12 cellular contexts compared by ENCODE assay signal in the genomic region with DNA sequence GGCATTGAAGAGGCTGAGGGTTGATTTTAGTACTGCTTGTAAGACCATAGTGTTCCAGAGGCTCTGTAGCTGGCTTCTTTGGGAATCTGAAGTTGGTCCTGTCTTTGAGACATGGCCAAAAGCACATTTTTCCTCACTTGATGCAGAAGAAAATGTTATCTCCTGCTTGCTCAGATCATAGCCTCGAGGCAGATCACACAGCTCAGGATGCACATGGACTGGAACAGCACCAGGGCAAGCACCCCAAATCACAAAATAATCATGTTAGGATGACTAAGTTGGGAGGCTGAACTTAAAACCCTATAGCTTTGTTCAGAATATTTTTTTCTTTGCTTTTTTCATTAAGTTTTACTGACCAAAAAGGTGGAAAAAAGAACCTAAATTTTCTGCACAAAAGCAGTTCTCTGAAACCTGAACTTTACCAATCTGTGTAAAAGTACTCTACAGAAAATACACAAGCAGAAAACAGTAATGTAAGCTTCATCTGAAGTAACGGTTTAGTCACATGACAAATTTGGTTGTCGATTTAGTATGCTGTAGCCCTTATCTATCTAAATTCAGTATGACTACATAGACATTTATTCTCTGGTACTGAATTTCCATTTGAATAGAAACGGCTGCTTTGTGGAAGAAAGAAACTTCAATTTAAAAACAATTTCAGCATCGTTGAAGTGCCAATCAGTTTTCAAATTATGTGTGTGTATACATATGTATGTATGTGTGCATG.
DNase-seq lines count a peak whose midpoint lies in the region; ATAC-seq and TF ChIP-seq lines count a peak whose summit lies in the region.
"Had no signal": no experiment of that assay in that cellular context is flagged by ENCODE, and none has a peak within 500 bp of the region (broad histone marks: within the 10 kb centered on the region; RNA-seq: fewer than 3 reads in every experiment).

No MANE protein-coding gene starts in this region.

- no peaks in the 10 kb centered on the region for H3K9me3 ChIP-seq in MM.1S (replicated peaks; ENCODE audit: insufficient read depth, low read length)

- TF ChIP-seq CTCF in KMS-11 (conservative IDR thresholded peaks at IDR 0.05; ENCODE audit: low read depth, low read length) (no peak), nephron progenitor cell (IDR thresholded peaks at IDR 0.05) (no peak), MM.1S (IDR thresholded peaks at IDR 0.05; ENCODE audit: low read length) (no peak)

- H3K27ac ChIP-seq in KMS-11 (no peak overlapping the region), MM.1S (ENCODE audit: low read length) (no peak overlapping the region)
- H3K27ac ChIP-seq: parathyroid adenoma had no signal

- no peaks in the 10 kb centered on the region for H3K27me3 ChIP-seq in KMS-11 (ENCODE audit: insufficient read depth, low read depth)
- H3K27me3 ChIP-seq in MM.1S (replicated peaks; ENCODE audit: insufficient read depth, low read length): no peaks in the 10 kb centered on the region

- peaks cover 50% of the 10 kb centered on the region for H3K4me1 Mint-ChIP-seq in nephron progenitor cell

- H3K9me3 Mint-ChIP-seq in nephron progenitor cell: no peaks in the 10 kb centered on the region

- H3K9ac ChIP-seq in KMS-11 (no peak overlapping the region), MM.1S (ENCODE audit: low read length) (no peak overlapping the region)
- H3K9ac ChIP-seq: parathyroid adenoma had no signal

- H3K4me1 ChIP-seq in KMS-11 (ENCODE audit: low read depth, poor library complexity, severe bottlenecking) (peaks cover 29% of the 10 kb centered on the region), MM.1S (ENCODE audit: low read length) (no peaks in the 10 kb centered on the region; the same call in 1 of the 2 replicates)
- H3K4me1 ChIP-seq: parathyroid adenoma had no signal

- H3K4me3 Mint-ChIP-seq in nephron progenitor cell: peak overlapping the region; percentile 62

- no peak overlapping the region for H3K27ac Mint-ChIP-seq in nephron progenitor cell

- peaks cover 16% of the 10 kb centered on the region for H3K36me3 Mint-ChIP-seq in nephron progenitor cell (ENCODE audit: low read depth)

- H3F3A ChIP-seq in MM.1S (ENCODE audit: insufficient read depth, low read length): no peaks in the 10 kb centered on the region

- H3K4me2 ChIP-seq in KMS-11 (peak overlapping the region; percentile 0; the same call in 1 of the 2 replicates), MM.1S (ENCODE audit: low read depth, low read length) (no peak overlapping the region)

- H2AFZ ChIP-seq in KMS-11 (ENCODE audit: low read depth) (no peak overlapping the region), MM.1S (ENCODE audit: low read length) (no peak overlapping the region)
- H2AFZ ChIP-seq: parathyroid adenoma had no signal

- DNase-seq in EH (ENCODE audit: low read depth) (peak; percentile 46), astrocyte of the hippocampus (ENCODE audit: low read depth, low spot score) (peak; percentile 14), nephron progenitor cell (no peak), MM.1S (no peak), kidney tubule cell (ENCODE audit: low spot score) (no peak), iPS-NIHi7 (ENCODE audit: extremely low spot score) (no peak)
- DNase-seq: activated naive CD4-positive, alpha-beta T cell treated with Interleukin-2 at 50 U/mL for 16 hours; effector memory CD4-positive, alpha-beta T cell; NCI-H82 had no signal

- no peaks in the 10 kb centered on the region for H3K27me3 Mint-ChIP-seq in nephron progenitor cell (ENCODE audit: low read depth, poor library complexity)

- H3K36me3 ChIP-seq in KMS-11 (ENCODE audit: insufficient read depth) (no peaks in the 10 kb centered on the region), MM.1S (replicated peaks; ENCODE audit: insufficient read depth, low read length) (no peaks in the 10 kb centered on the region; the same call in 1 of the 2 replicates)

- H3K4me3 ChIP-seq in KMS-11 (IDR thresholded peaks at IDR 0.05; ENCODE audit: insufficient read depth, low read depth, low read length): no peak overlapping the region
- H3K4me3 ChIP-seq in MM.1S (ENCODE audit: low read length): no peak overlapping the region

- no peaks in the 10 kb centered on the region for H3K9me2 ChIP-seq in MM.1S (replicated peaks; ENCODE audit: insufficient read depth, low read length)

- H4K20me1 ChIP-seq in KMS-11 (ENCODE audit: insufficient read depth) (no peaks in the 10 kb centered on the region; the same call in 1 of the 2 replicates), MM.1S (ENCODE audit: insufficient read depth, low read length) (0 out of 2 replicates have a peak, but pooled peaks cover 2% of the 10 kb centered on the region)

- peaks cover 51% of the 10 kb centered on the region for H3K79me2 ChIP-seq in KMS-11 (ENCODE audit: insufficient read depth, low read depth)
- H3K79me2 ChIP-seq in MM.1S (ENCODE audit: low read length): peaks cover 43% of the 10 kb centered on the region

- no peak for ATAC-seq in HG03039 (IDR thresholded peaks at IDR 0.05; ENCODE audit: unreplicated experiment)

Comparison
In these comparisons a context has a peak if more than half of its experiments do, and no peak if none do; other contexts are left out.
1. DNase-seq: peak in EH (single experiment) and astrocyte of the hippocampus (single experiment); none in nephron progenitor cell (single experiment), MM.1S (single experiment), kidney tubule cell (single experiment) and iPS-NIHi7 (single experiment).